Comparison of ENCODE assay signal across 8 cellular contexts in the genomic region with DNA sequence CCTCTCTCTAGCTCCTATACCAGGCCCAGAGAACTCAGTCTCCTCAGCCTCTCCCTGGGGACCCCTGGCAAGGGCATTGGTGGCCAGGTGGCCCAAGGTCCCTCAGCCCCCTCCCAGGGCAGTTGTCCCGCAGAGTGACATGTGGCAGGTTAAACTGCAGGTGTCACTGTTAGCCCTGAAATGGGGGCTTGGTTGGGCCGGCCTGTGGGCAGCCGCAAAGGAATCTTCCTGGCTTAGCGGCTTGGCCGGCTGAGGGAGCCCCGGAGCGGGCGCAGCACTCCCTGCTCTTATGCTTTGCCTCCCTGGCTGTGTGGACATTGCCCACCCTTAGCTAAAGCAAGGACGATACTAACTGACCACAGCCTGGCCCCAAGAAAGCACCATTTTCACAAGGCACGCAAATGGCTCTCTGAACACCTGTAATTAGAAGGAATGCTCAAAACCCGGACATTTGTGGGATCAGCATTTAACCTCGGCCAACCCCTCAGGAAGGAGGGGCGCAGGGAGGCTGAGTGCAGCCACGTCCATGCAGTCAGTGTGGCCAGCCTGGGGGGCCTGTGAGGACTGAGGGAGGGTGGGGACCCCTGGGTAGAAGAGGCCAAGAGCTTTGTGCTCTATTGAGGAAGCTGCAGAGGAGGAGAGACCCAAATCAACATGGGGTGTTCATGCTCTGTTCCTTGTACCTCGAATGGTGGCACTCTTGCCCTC.
A peak's percentile ranks its signal among the peaks of the same experiment; 100 is the strongest.
DNase-seq lines count a peak whose midpoint lies in the region; ATAC-seq and TF ChIP-seq lines count a peak whose summit lies in the region.

No MANE protein-coding gene starts in this region.

- ATAC-seq in HG03045 (IDR thresholded peaks at IDR 0.05; ENCODE audit: unreplicated experiment) (peak; percentile 48), upper lobe of right lung (peak; percentile 59), HG02973 (IDR thresholded peaks at IDR 0.05; ENCODE audit: unreplicated experiment) (no peak)
- ATAC-seq in activated naive CD8-positive, alpha-beta T cell treated with anti-CD3 and anti-CD28 coated beads, Interleukin-2, amount 50 U/mL, for 24 hours: peak; percentile 55

- H3K9me3 ChIP-seq in AG04450 (ENCODE audit: control insufficient read depth, insufficient read depth, low read length): no peaks in the 10 kb centered on the region; the same call in 1 of the 2 replicates
- H3K9me3 ChIP-seq in upper lobe of right lung: no peaks in the 10 kb centered on the region

- peaks cover 22% of the 10 kb centered on the region for H3K27me3 Mint-ChIP-seq in activated naive CD8-positive, alpha-beta T cell treated with anti-CD3 and anti-CD28 coated beads, Interleukin-2, amount 50 U/mL, for 24 hours

- CTCF ChIA-PET in AG04450 (lab: Charles Lee): interaction anchor here (1.2 kb wide), 1 partner anchor 156 kb away, joined by 4 read pairs; no protein-coding TSS in a partner anchor

- H3K36me3 Mint-ChIP-seq in activated naive CD8-positive, alpha-beta T cell treated with anti-CD3 and anti-CD28 coated beads, Interleukin-2, amount 50 U/mL, for 24 hours (ENCODE audit: low read depth): no peaks in the 10 kb centered on the region

- H3K27me3 ChIP-seq in AG04450 (ENCODE audit: control insufficient read depth, insufficient read depth, low read length) (peaks cover 59% of the 10 kb centered on the region), kidney epithelial cell (ENCODE audit: control insufficient read depth, insufficient read depth, low read length) (peaks cover 34% of the 10 kb centered on the region), upper lobe of right lung (peaks cover 6% of the 10 kb centered on the region)

- H3K4me1 Mint-ChIP-seq in activated naive CD8-positive, alpha-beta T cell treated with anti-CD3 and anti-CD28 coated beads, Interleukin-2, amount 50 U/mL, for 24 hours: no peaks in the 10 kb centered on the region

- H3K4me1 ChIP-seq in upper lobe of right lung: no peaks in the 10 kb centered on the region

- intact Hi-C loops in upper lobe of right lung (cut with DNase I): no loop called here

- H3K27ac ChIP-seq in AG04450 (ENCODE audit: low read depth, low read length): no peak overlapping the region
- no peak overlapping the region for H3K27ac ChIP-seq in upper lobe of right lung

- TF ChIP-seq CTCF in AG04450 (IDR thresholded peaks at IDR 0.05; ENCODE audit: low read depth, low read length) (peak; percentile 29; the same call in 1 of the 2 replicates), GM12875 (IDR thresholded peaks at IDR 0.05; ENCODE audit: borderline replicate concordance, insufficient read depth, low read depth, low read length) (peak; percentile 56; the same call in 1 of the 2 replicates), kidney epithelial cell (IDR thresholded peaks at IDR 0.05; ENCODE audit: insufficient read depth, low read length, poor library complexity, severe bottlenecking) (peak; percentile 70), upper lobe of right lung (IDR thresholded peaks at IDR 0.05) (no peak)

- POLR2A ChIA-PET in AG04450 (lab: Yijun Ruan, JAX): no interaction called here

- H3K27ac Mint-ChIP-seq in activated naive CD8-positive, alpha-beta T cell treated with anti-CD3 and anti-CD28 coated beads, Interleukin-2, amount 50 U/mL, for 24 hours: no peak overlapping the region

- H3K4me3 Mint-ChIP-seq in activated naive CD8-positive, alpha-beta T cell treated with anti-CD3 and anti-CD28 coated beads, Interleukin-2, amount 50 U/mL, for 24 hours: no peak overlapping the region

- no peaks in the 10 kb centered on the region for H3K9me3 Mint-ChIP-seq in activated naive CD8-positive, alpha-beta T cell treated with anti-CD3 and anti-CD28 coated beads, Interleukin-2, amount 50 U/mL, for 24 hours

- DNase-seq in AG04450 (ENCODE audit: low read depth, low spot score) (no peak), NCI-H69 (lab: John Stamatoyannopoulos, UW) (peak; percentile 77), kidney epithelial cell (ENCODE audit: low read depth) (no peak), upper lobe of right lung (peak; percentile 64)
- DNase-seq in activated naive CD8-positive, alpha-beta T cell treated with anti-CD3 and anti-CD28 coated beads, Interleukin-2, amount 50 U/mL, for 24 hours: peak; percentile 25

- H3K36me3 ChIP-seq in kidney epithelial cell (ENCODE audit: control insufficient read depth, insufficient read depth, low read length) (no peaks in the 10 kb centered on the region), upper lobe of right lung (no peaks in the 10 kb centered on the region)

- H3K4me3 ChIP-seq in AG04450 (ENCODE audit: low read depth, low read length) (no peak overlapping the region), GM12875 (ENCODE audit: low read depth, low read length) (no peak overlapping the region), kidney epithelial cell (ENCODE audit: low read depth, low read length) (no peak overlapping the region), upper lobe of right lung (no peak overlapping the region)

Comparison
In these comparisons a context has a peak if more than half of its experiments do, and no peak if none do; other contexts are left out.
1. DNase-seq: peak in NCI-H69 (single experiment), activated naive CD8-positive, alpha-beta T cell treated with anti-CD3 and anti-CD28 coated beads, Interleukin-2, amount 50 U/mL, for 24 hours (single experiment) and upper lobe of right lung (single experiment); none in AG04450 (single experiment) and kidney epithelial cell (single experiment).